36 cellular contexts compared by ENCODE assay signal in genomic region chr5:151656311-151656710, GRCh38.
"Had no signal": no experiment of that assay in that cellular context is flagged by ENCODE, and none has a peak within 500 bp of the region (broad histone marks: within the 10 kb centered on the region; RNA-seq: fewer than 3 reads in every experiment).

No MANE protein-coding gene starts in this region.

- H3K4me3 ChIP-seq: MG63 had no signal

- DNase-seq: Karpas-422, Kasumi-1, MG63, MM.1S, MV-4-11, NCI-H1048, NCI-H1092, NCI-H1092 treated with DMSO at 0.1 percent for 48 hours, NCI-H1105, NCI-H1105 treated with DMSO at 0.1 percent for 48 hours, NCI-H1417, NCI-H1417 treated with DMSO at 0.1 percent for 48 hours, NCI-H1436, NCI-H1436 treated with DMSO at 0.1 percent for 48 hours, NCI-H146, NCI-H1694, NCI-H1694 treated with DMSO at 0.1 percent for 48 hours, NCI-H187, NCI-H187 treated with DMSO at 0.1 percent for 48 hours, NCI-H1930, NCI-H2029, NCI-H2029 treated with DMSO at 0.1 percent for 48 hours, NCI-H2081, NCI-H2081 treated with DMSO at 0.1 percent for 48 hours, NCI-H2107, NCI-H2171, NCI-H2171 treated with DMSO at 0.1 percent for 48 hours, NCI-H2227 treated with DMSO at 0.1 percent for 48 hours, NCI-H226, NCI-H345, NCI-H446, NCI-H446 treated with DMSO at 0.1 percent for 48 hours, NCI-H510A, NCI-H510A treated with DMSO at 0.1 percent for 48 hours, NCI-H524, NCI-H524 treated with DMSO at 0.1 percent for 48 hours had no signal

- H3K27me3 ChIP-seq: MG63 had no signal

- H3K9me3 ChIP-seq: MG63 had no signal
